Comparison of ENCODE assay signal across 1 cellular context in genomic region chr17:393806-394717, GRCh38.
TF ChIP-seq lines count a peak whose summit lies in the region.

No MANE protein-coding gene starts in this region.

TF ChIP-seq in HepG2, 621 proteins besides CTCF, POLR2A, EP300 and RAD21 (continued from another document and continues in another):
- TF ChIP-seq ZNF512 (CRISPR knock-in tag; IDR thresholded peaks at IDR 0.05) (0 out of 2 replicates have a peak, but pooled peaks have one; percentile 17), RXRA (CRISPR knock-in tag; IDR thresholded peaks at IDR 0.05) (peak; percentile 90), BRD4 (CRISPR knock-in tag; IDR thresholded peaks at IDR 0.05) (no peak), ZNF772 (CRISPR knock-in tag; IDR thresholded peaks at IDR 0.05) (no peak), ZNF720 (CRISPR knock-in tag; IDR thresholded peaks at IDR 0.05) (no peak), ZSCAN25 (CRISPR knock-in tag; IDR thresholded peaks at IDR 0.05) (no peak), ZSCAN5A (CRISPR knock-in tag; IDR thresholded peaks at IDR 0.05; ENCODE audit: borderline replicate concordance) (no peak; the same call in 1 of the 2 replicates), ZUFSP (CRISPR knock-in tag; IDR thresholded peaks at IDR 0.05; ENCODE audit: borderline replicate concordance) (no peak), MYPOP (CRISPR knock-in tag; IDR thresholded peaks at IDR 0.05) (no peak), ZNF564 (CRISPR knock-in tag; IDR thresholded peaks at IDR 0.05) (no peak), ZNF446 (CRISPR knock-in tag; IDR thresholded peaks at IDR 0.05) (0 out of 2 replicates have a peak, but pooled peaks have one; percentile 36), ELF1 (CRISPR knock-in tag; IDR thresholded peaks at IDR 0.05) (no peak), ZNF749 (CRISPR knock-in tag; IDR thresholded peaks at IDR 0.05; ENCODE audit: borderline replicate concordance) (no peak), CEBPB (IDR thresholded peaks at IDR 0.05; ENCODE audit: borderline replicate concordance, low read depth, low read length) (no peak), FUBP1 (CRISPR knock-in tag; IDR thresholded peaks at IDR 0.05; ENCODE audit: borderline replicate concordance) (no peak), ZNF263 (CRISPR knock-in tag; IDR thresholded peaks at IDR 0.05) (peak; percentile 85), ZNF513 (CRISPR knock-in tag; conservative IDR thresholded peaks at IDR 0.05) (no peak), WIZ (CRISPR knock-in tag; IDR thresholded peaks at IDR 0.05) (no peak), ZNF256 (CRISPR knock-in tag; conservative IDR thresholded peaks at IDR 0.05) (no peak), DDIT3 (CRISPR knock-in tag; IDR thresholded peaks at IDR 0.05) (no peak), BCL3 (CRISPR knock-in tag; IDR thresholded peaks at IDR 0.05) (no peak), KDM5B (CRISPR knock-in tag; IDR thresholded peaks at IDR 0.05; ENCODE audit: borderline replicate concordance) (0 out of 2 replicates have a peak, but pooled peaks have one; percentile 74), ATF3 (CRISPR knock-in tag; IDR thresholded peaks at IDR 0.05) (no peak), TMF1 (CRISPR knock-in tag; IDR thresholded peaks at IDR 0.05; ENCODE audit: low read depth) (peak; percentile 76), SNAPC2 (CRISPR knock-in tag; IDR thresholded peaks at IDR 0.05) (peak; percentile 81; the same call in 1 of the 2 replicates), SNAPC4 (CRISPR knock-in tag; IDR thresholded peaks at IDR 0.05) (no peak), PRMT3 (CRISPR knock-in tag; IDR thresholded peaks at IDR 0.05; ENCODE audit: borderline replicate concordance, low read depth) (no peak), ZNF674 (CRISPR knock-in tag; IDR thresholded peaks at IDR 0.05; ENCODE audit: low read depth) (no peak), ZNF556 (CRISPR knock-in tag; IDR thresholded peaks at IDR 0.05; ENCODE audit: borderline replicate concordance) (peak; percentile 37; the same call in 1 of the 2 replicates), ZNF136 (CRISPR knock-in tag; IDR thresholded peaks at IDR 0.05; ENCODE audit: low read depth) (no peak), RCOR2 (CRISPR knock-in tag; IDR thresholded peaks at IDR 0.05) (no peak), REST (IDR thresholded peaks at IDR 0.05; ENCODE audit: borderline replicate concordance in 1 of 2, low read depth in 1 of 2, low read length in 2 of 2) (no peak), YEATS4 (CRISPR knock-in tag; IDR thresholded peaks at IDR 0.05; ENCODE audit: borderline replicate concordance) (no peak), DMAP1 (CRISPR knock-in tag; IDR thresholded peaks at IDR 0.05) (peak; percentile 63), BRF2 (CRISPR knock-in tag; IDR thresholded peaks at IDR 0.05) (no peak), SRSF1 (optimal IDR thresholded peaks at IDR 0.05; ENCODE audit: low read depth, low read length) (no peak)
